24 cellular contexts compared by ENCODE assay signal in the genomic region with DNA sequence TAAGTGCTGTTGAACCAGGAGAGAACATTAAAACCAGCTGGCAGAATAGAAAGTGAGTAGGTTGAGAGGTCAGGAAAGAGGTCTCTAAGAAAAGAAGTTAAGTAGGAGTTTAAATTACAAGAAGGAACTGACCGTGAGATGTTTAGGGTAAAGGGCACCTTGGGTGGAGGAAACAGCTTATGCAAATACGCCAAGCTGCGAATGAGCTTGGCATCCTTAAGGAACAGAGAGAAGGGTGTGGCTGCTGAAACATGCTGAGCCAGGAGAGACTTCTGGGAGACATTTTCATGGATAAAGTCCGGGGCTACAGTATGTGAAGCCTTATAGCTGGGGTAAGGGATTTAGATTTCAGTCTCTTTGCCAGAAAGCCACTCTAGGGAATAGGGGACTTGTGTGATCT.
DNase-seq lines count a peak whose midpoint lies in the region; ATAC-seq and TF ChIP-seq lines count a peak whose summit lies in the region.
"Had no signal": no experiment of that assay in that cellular context is flagged by ENCODE, and none has a peak within 500 bp of the region (broad histone marks: within the 10 kb centered on the region; RNA-seq: fewer than 3 reads in every experiment).

No MANE protein-coding gene starts in this region.

- H3K9me3 ChIP-seq in adipocyte (ENCODE audit: control insufficient read depth, low read length) (no peaks in the 10 kb centered on the region), neural progenitor cell (ENCODE audit: low read depth) (no peaks in the 10 kb centered on the region), GM23248 (ENCODE audit: low read depth) (no peaks in the 10 kb centered on the region)
- H3K9me3 ChIP-seq: BLaER1, SJCRH30 had no signal

- H3K79me2 ChIP-seq in GM23338 (replicated peaks; ENCODE audit: insufficient read depth) (no peaks in the 10 kb centered on the region), neural progenitor cell (ENCODE audit: low read depth) (no peaks in the 10 kb centered on the region), GM23248 (ENCODE audit: insufficient read depth) (no peaks in the 10 kb centered on the region)

- H3K9ac ChIP-seq in adipocyte (ENCODE audit: low read length) = no peak overlapping the region
- H3K9ac ChIP-seq in neural progenitor cell = no peak overlapping the region
- no peak overlapping the region for H3K9ac ChIP-seq in GM23248
- H3K9ac ChIP-seq: BLaER1 had no signal

- peaks cover 20% of the 10 kb centered on the region for H3K4me1 Mint-ChIP-seq in GM23338
- peaks cover 16% of the 10 kb centered on the region for H3K4me1 Mint-ChIP-seq in neural progenitor cell
- H3K4me1 Mint-ChIP-seq in activated CD4-positive, alpha-beta T cell treated with anti-CD3 and anti-CD28 coated beads, Interleukin-2, amount 10 ng/mL, durations not matched to agents 24 days and 14 days = no peaks in the 10 kb centered on the region

- in situ Hi-C loops in GM23248 (cut with MboI) = no loop called here

- H3K36me3 ChIP-seq in GM23338 (ENCODE audit: insufficient read depth) (no peaks in the 10 kb centered on the region), adipocyte (ENCODE audit: control insufficient read depth, insufficient read depth, low read length, severe bottlenecking) (no peaks in the 10 kb centered on the region), neural progenitor cell (no peaks in the 10 kb centered on the region), GM23248 (ENCODE audit: low read depth) (no peaks in the 10 kb centered on the region)
- H3K36me3 ChIP-seq: BLaER1, SJCRH30 had no signal

- 18 to 20% methylated on average over 4 of the region's 4 CpGs for WGBS in GM23248 (ENCODE audit: low coverage in 1 of 2, low lambda C conversion rate in 2 of 2, missing lambda C conversion rate in 2 of 2), 2 experiments

- no peaks in the 10 kb centered on the region; the same call in 1 of the 2 replicates for H4K20me1 ChIP-seq in GM23338 (replicated peaks; ENCODE audit: insufficient read depth)
- no peaks in the 10 kb centered on the region for H4K20me1 ChIP-seq in neural progenitor cell (ENCODE audit: low read depth)
- H4K20me1 ChIP-seq in GM23248 (ENCODE audit: insufficient read depth) = no peaks in the 10 kb centered on the region
- H4K20me1 ChIP-seq: BLaER1 had no signal

- DNase-seq in GM23338 (ENCODE audit: low spot score) (peak; percentile 51), adipocyte (ENCODE audit: low read depth) (peak; percentile 19), iPS DF 19.7 (ENCODE audit: low read depth, low spot score) (peak; percentile 9), neural progenitor cell (ENCODE audit: low spot score) (peak; percentile 7), NCI-H1930 (lab: John Stamatoyannopoulos, UW) (no peak), GM23248 (no peak)
- no peak for DNase-seq in activated CD4-positive, alpha-beta T cell treated with anti-CD3 and anti-CD28 coated beads, Interleukin-2, amount 10 ng/mL, durations not matched to agents 24 days and 14 days
- DNase-seq: CD4-positive, alpha-beta T cell; COR-L47; DMS 273 treated with DMSO at 0.1 percent for 48 hours; DMS79 treated with DMSO at 0.1 percent for 48 hours; GF-D8; NCI-H1048; NCI-H1417; NCI-H1694; NCI-H2081 treated with DMSO at 0.1 percent for 48 hours; NCI-H446; NCI-H524 treated with DMSO at 0.1 percent for 48 hours; NCI-H774; PC-3; SJCRH30 had no signal

- H3K9me2 ChIP-seq in GM23338 (ENCODE audit: insufficient read depth) (no peaks in the 10 kb centered on the region), GM23248 (ENCODE audit: insufficient read depth) (no peaks in the 10 kb centered on the region)

- H2AFZ ChIP-seq in GM23338 = no peak overlapping the region
- H2AFZ ChIP-seq in neural progenitor cell (replicated peaks) = no peak overlapping the region
- H2AFZ ChIP-seq in GM23248 = no peak overlapping the region

- H3K4me1 ChIP-seq in GM23338 (ENCODE audit: insufficient read depth) = peaks cover 11% of the 10 kb centered on the region
- H3K4me1 ChIP-seq in adipocyte (ENCODE audit: control insufficient read depth, insufficient read depth, low read length) = no peaks in the 10 kb centered on the region
- no peaks in the 10 kb centered on the region for H3K4me1 ChIP-seq in neural progenitor cell
- no peaks in the 10 kb centered on the region for H3K4me1 ChIP-seq in GM23248 (ENCODE audit: insufficient read depth)
- H3K4me1 ChIP-seq: BLaER1 had no signal

- TF ChIP-seq CTCF in GM23338 (conservative IDR thresholded peaks at IDR 0.05; ENCODE audit: low read depth in 2 of 2) (no peak), neural progenitor cell (IDR thresholded peaks at IDR 0.05) (no peak)

- H3K4me2 ChIP-seq in GM23338 = no peak overlapping the region
- H3K4me2 ChIP-seq in neural progenitor cell = no peak overlapping the region
- no peak overlapping the region for H3K4me2 ChIP-seq in GM23248 (ENCODE audit: unreplicated experiment)
- H3K4me2 ChIP-seq: BLaER1 had no signal

- no peak overlapping the region for H3K27ac Mint-ChIP-seq in GM23338
- H3K27ac Mint-ChIP-seq in neural progenitor cell = no peak overlapping the region
- H3K27ac Mint-ChIP-seq in activated CD4-positive, alpha-beta T cell treated with anti-CD3 and anti-CD28 coated beads, Interleukin-2, amount 10 ng/mL, durations not matched to agents 24 days and 14 days = no peak overlapping the region
- H3K27ac Mint-ChIP-seq: CD4-positive, alpha-beta T cell had no signal

- H3K4me3 Mint-ChIP-seq in GM23338 (no peak overlapping the region), neural progenitor cell (no peak overlapping the region)
- H3K4me3 Mint-ChIP-seq in activated CD4-positive, alpha-beta T cell treated with anti-CD3 and anti-CD28 coated beads, Interleukin-2, amount 10 ng/mL, durations not matched to agents 24 days and 14 days = no peak overlapping the region
- H3K4me3 Mint-ChIP-seq: CD4-positive, alpha-beta T cell had no signal

- H3K27ac ChIP-seq in GM23338 (ENCODE audit: low read depth) (no peak overlapping the region), neural progenitor cell (no peak overlapping the region), GM23248 (no peak overlapping the region)
- H3K27ac ChIP-seq: BLaER1, SJCRH30 had no signal

- ATAC-seq in GM23338 (peak; percentile 63), GM21528 (IDR thresholded peaks at IDR 0.05; ENCODE audit: low FRiP score, unreplicated experiment) (no peak)
- ATAC-seq: PC-3, SK-N-SH treated with all-trans-retinoic acid at 6 μM for 48 hours had no signal

- H3K27me3 Mint-ChIP-seq in GM23338 (ENCODE audit: insufficient read depth, low read depth, poor library complexity) = no peaks in the 10 kb centered on the region
- H3K27me3 Mint-ChIP-seq in neural progenitor cell (ENCODE audit: insufficient read depth, low read depth) = no peaks in the 10 kb centered on the region
- no peaks in the 10 kb centered on the region for H3K27me3 Mint-ChIP-seq in activated CD4-positive, alpha-beta T cell treated with anti-CD3 and anti-CD28 coated beads, Interleukin-2, amount 10 ng/mL, durations not matched to agents 24 days and 14 days
- H3K27me3 Mint-ChIP-seq: CD4-positive, alpha-beta T cell had no signal

- H3K4me3 ChIP-seq in GM23338 (no peak overlapping the region), adipocyte (ENCODE audit: low read length) (no peak overlapping the region), neural progenitor cell (no peak overlapping the region), GM23248 (no peak overlapping the region)
- H3K4me3 ChIP-seq: BLaER1, SJCRH30 had no signal

- intact Hi-C loops in activated CD4-positive, alpha-beta T cell treated with anti-CD3 and anti-CD28 coated beads, Interleukin-2, amount 10 ng/mL, durations not matched to agents 24 days and 14 days (cut with micrococcal nuclease) = no loop called here

- H3F3A ChIP-seq in GM23338 (replicated peaks; ENCODE audit: low read depth) (no peaks in the 10 kb centered on the region), neural progenitor cell (ENCODE audit: low read depth) (no peaks in the 10 kb centered on the region), GM23248 (ENCODE audit: insufficient read depth) (no peaks in the 10 kb centered on the region)

- H3K9me3 Mint-ChIP-seq in GM23338 = no peaks in the 10 kb centered on the region
- no peaks in the 10 kb centered on the region for H3K9me3 Mint-ChIP-seq in neural progenitor cell
- no peaks in the 10 kb centered on the region for H3K9me3 Mint-ChIP-seq in activated CD4-positive, alpha-beta T cell treated with anti-CD3 and anti-CD28 coated beads, Interleukin-2, amount 10 ng/mL, durations not matched to agents 24 days and 14 days
- H3K9me3 Mint-ChIP-seq: CD4-positive, alpha-beta T cell had no signal

- H3K27me3 ChIP-seq in GM23338 (ENCODE audit: insufficient read depth) (no peaks in the 10 kb centered on the region), adipocyte (replicated peaks; ENCODE audit: control insufficient read depth, insufficient read depth, low read length) (no peaks in the 10 kb centered on the region), neural progenitor cell (no peaks in the 10 kb centered on the region), GM23248 (replicated peaks; ENCODE audit: insufficient read depth) (peaks cover 14% of the 10 kb centered on the region; the same call in 1 of the 2 replicates)
- H3K27me3 ChIP-seq: BLaER1, SJCRH30 had no signal

- H3K36me3 Mint-ChIP-seq in GM23338 (ENCODE audit: low read depth) = no peaks in the 10 kb centered on the region
- H3K36me3 Mint-ChIP-seq in neural progenitor cell = no peaks in the 10 kb centered on the region
- no peaks in the 10 kb centered on the region for H3K36me3 Mint-ChIP-seq in activated CD4-positive, alpha-beta T cell treated with anti-CD3 and anti-CD28 coated beads, Interleukin-2, amount 10 ng/mL, durations not matched to agents 24 days and 14 days (ENCODE audit: low read depth)

TF ChIP-seq in GM23338, 12 proteins besides CTCF, POLR2A, EP300 and RAD21 (continues in another document):
- no peak for TF ChIP-seq CREB1 (CRISPR knock-in tag; IDR thresholded peaks at IDR 0.05; ENCODE audit: low read depth)
- no peak for TF ChIP-seq ZNF331 (CRISPR knock-in tag; IDR thresholded peaks at IDR 0.05; ENCODE audit: low read depth)
- TF ChIP-seq EZH2phosphoT487 (IDR thresholded peaks at IDR 0.05; ENCODE audit: unreplicated experiment) = no peak
- TF ChIP-seq JUNB (IDR thresholded peaks at IDR 0.05; ENCODE audit: unreplicated experiment) = no peak
- no peak for TF ChIP-seq STAT1 (IDR thresholded peaks at IDR 0.05; ENCODE audit: unreplicated experiment)
- no peak for TF ChIP-seq POLR2AphosphoS5 (IDR thresholded peaks at IDR 0.05; ENCODE audit: low read depth)
- TF ChIP-seq EZH2 (IDR thresholded peaks at IDR 0.05; ENCODE audit: low read depth, unreplicated experiment) = no peak
- TF ChIP-seq NANOG (IDR thresholded peaks at IDR 0.05; ENCODE audit: borderline replicate concordance) = no peak
- TF ChIP-seq, protein P1, sequence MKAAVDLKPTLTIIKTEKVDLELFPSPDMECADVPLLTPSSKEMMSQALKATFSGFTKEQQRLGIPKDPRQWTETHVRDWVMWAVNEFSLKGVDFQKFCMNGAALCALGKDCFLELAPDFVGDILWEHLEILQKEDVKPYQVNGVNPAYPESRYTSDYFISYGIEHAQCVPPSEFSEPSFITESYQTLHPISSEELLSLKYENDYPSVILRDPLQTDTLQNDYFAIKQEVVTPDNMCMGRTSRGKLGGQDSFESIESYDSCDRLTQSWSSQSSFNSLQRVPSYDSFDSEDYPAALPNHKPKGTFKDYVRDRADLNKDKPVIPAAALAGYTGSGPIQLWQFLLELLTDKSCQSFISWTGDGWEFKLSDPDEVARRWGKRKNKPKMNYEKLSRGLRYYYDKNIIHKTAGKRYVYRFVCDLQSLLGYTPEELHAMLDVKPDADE (IDR thresholded peaks at IDR 0.05) = no peak

Comparison
In these comparisons a context has a peak if more than half of its experiments do, and no peak if none do; other contexts are left out.
1. DNase-seq: peak in GM23338 (single experiment), adipocyte (single experiment), iPS DF 19.7 (single experiment) and neural progenitor cell (single experiment); none in NCI-H1930 (0 of 2), GM23248 (single experiment) and activated CD4-positive, alpha-beta T cell treated with anti-CD3 and anti-CD28 coated beads, Interleukin-2, amount 10 ng/mL, durations not matched to agents 24 days and 14 days (single experiment).